8 cellular contexts compared by ENCODE assay signal in the genomic region with DNA sequence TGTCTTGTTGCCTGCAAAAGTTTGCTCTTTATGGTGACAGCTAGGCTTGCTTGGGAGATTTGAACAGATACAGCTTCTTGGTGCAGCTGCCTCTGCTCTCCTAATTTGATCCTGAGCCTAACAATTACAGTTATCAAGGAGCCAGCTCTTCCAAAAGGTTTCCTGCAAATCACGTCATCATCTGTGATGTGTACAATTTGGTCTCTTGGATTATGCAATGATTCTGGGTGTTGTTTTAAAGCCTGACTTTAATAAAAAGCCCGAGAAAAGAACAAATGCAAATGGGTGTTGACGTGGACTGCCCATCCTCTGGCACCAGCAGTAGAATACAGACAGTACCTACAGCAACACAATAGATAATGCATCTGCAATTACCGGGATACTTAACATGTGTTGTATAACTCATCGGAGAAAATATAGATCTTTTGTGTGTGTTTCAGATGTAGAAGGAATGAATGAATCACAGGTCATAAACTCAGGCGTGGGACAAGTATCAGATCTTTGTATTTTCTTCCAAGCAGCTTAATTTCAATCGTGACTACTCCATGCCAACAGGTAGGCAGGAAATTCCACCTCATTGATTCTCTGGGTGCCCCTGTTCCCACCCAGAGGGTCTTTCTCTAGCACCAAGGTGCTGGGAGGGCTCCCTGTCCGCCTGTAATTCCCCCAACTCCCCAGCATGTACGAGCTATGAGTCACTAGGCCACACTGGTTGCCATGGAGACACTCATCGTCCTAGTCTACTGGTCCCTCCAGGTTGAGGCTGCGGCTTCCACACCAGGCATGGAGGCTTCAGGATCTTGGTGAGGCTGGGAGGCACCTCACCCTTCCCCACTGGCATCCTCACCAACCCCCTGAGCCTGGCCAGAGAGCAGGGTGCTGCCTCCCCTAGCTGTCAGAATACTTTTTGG.
A peak's percentile ranks its signal among the peaks of the same experiment; 100 is the strongest.
DNase-seq lines count a peak whose midpoint lies in the region; ATAC-seq and TF ChIP-seq lines count a peak whose summit lies in the region.

No MANE protein-coding gene starts in this region.

- POLR2A ChIA-PET in CD4-positive, alpha-beta memory T cell (lab: Charles Lee; ENCODE audit: partially characterized antibody): no interaction called here

- H3K4me3 ChIP-seq in cardiac fibroblast (replicated peaks in 1 of 2; ENCODE audit: low read depth in 2 of 2, low read length in 2 of 2): no peak overlapping the region
- no peak overlapping the region for H3K4me3 ChIP-seq in CD4-positive, alpha-beta memory T cell (ENCODE audit: low read length in 2 of 2)

- no peaks in the 10 kb centered on the region for H3K9me3 Mint-ChIP-seq in nephron
- peaks cover 0 to 2% (median 0%) of the 10 kb centered on the region in 8 donors for H3K9me3 Mint-ChIP-seq in CD4-positive, alpha-beta memory T cell

- H3K4me3 Mint-ChIP-seq in nephron: no peak overlapping the region
- H3K4me3 Mint-ChIP-seq in CD4-positive, alpha-beta memory T cell: no peak overlapping the region

- CTCF ChIA-PET in CD4-positive, alpha-beta memory T cell (lab: Charles Lee; ENCODE audit: partially characterized antibody): no interaction called here

- no peak overlapping the region for H3K27ac ChIP-seq in CD4-positive, alpha-beta memory T cell (ENCODE audit: low read depth, low read length)

- peaks cover 8% of the 10 kb centered on the region for H3K27me3 Mint-ChIP-seq in nephron (ENCODE audit: low read depth)
- peaks cover 2 to 3% of the 10 kb centered on the region in 2 donors for H3K27me3 Mint-ChIP-seq in CD4-positive, alpha-beta memory T cell

- TF ChIP-seq CTCF in cardiac fibroblast (IDR thresholded peaks at IDR 0.05; ENCODE audit: low read depth, low read length) (no peak), nephron (IDR thresholded peaks at IDR 0.05; ENCODE audit: unreplicated experiment in 3 of 3) (no peak)

- ATAC-seq in HG02798 (IDR thresholded peaks at IDR 0.05; ENCODE audit: poor library complexity, unreplicated experiment) (peak; percentile 65), HG02938 (IDR thresholded peaks at IDR 0.05; ENCODE audit: unreplicated experiment) (no peak)

- peaks cover 47% of the 10 kb centered on the region for H3K4me1 Mint-ChIP-seq in nephron
- H3K4me1 Mint-ChIP-seq in CD4-positive, alpha-beta memory T cell: no peaks in the 10 kb centered on the region

- H3K27ac Mint-ChIP-seq in nephron: peak overlapping the region; percentile 39 to 71 (median 68)
- no peak overlapping the region for H3K27ac Mint-ChIP-seq in CD4-positive, alpha-beta memory T cell

- H3K36me3 Mint-ChIP-seq in nephron (ENCODE audit: low read depth): no peaks in the 10 kb centered on the region
- H3K36me3 Mint-ChIP-seq in CD4-positive, alpha-beta memory T cell: no peaks in the 10 kb centered on the region

- H3K9me3 ChIP-seq in CD4-positive, alpha-beta memory T cell (ENCODE audit: control insufficient read depth in 1 of 2, low read length in 2 of 2): no peaks in the 10 kb centered on the region

- H3K4me1 ChIP-seq in CD4-positive, alpha-beta memory T cell (ENCODE audit: insufficient read depth, low read length): no peaks in the 10 kb centered on the region

- DNase-seq in EL: peak; percentile 21
- peak; percentile 73 to 95 for DNase-seq in cardiac fibroblast (ENCODE audit: low read depth in 2 of 2)
- DNase-seq in CD4-positive, alpha-beta memory T cell: no peak
- DNase-seq in central memory CD4-positive, alpha-beta T cell: no peak
- DNase-seq in KG1 (lab: John Stamatoyannopoulos, UW): no peak

- intact Hi-C loops in CD4-positive, alpha-beta memory T cell (cut with micrococcal nuclease): no loop called here

- no peaks in the 10 kb centered on the region for H3K27me3 ChIP-seq in CD4-positive, alpha-beta memory T cell (ENCODE audit: insufficient read depth, low read length)

- H3K36me3 ChIP-seq in CD4-positive, alpha-beta memory T cell (ENCODE audit: insufficient read depth, low read length): no peaks in the 10 kb centered on the region

Comparison
In these comparisons a context has a peak if more than half of its experiments do, and no peak if none do; other contexts are left out.
1. DNase-seq: peak in EL (single experiment) and cardiac fibroblast (2 of 2); none in CD4-positive, alpha-beta memory T cell (0 of 5), central memory CD4-positive, alpha-beta T cell (single experiment) and KG1 (single experiment).
2. H3K27ac Mint-ChIP-seq: peak in nephron (3 of 3); none in CD4-positive, alpha-beta memory T cell (0 of 7).